Comparison of ENCODE assay signal across 26 cellular contexts in the genomic region with DNA sequence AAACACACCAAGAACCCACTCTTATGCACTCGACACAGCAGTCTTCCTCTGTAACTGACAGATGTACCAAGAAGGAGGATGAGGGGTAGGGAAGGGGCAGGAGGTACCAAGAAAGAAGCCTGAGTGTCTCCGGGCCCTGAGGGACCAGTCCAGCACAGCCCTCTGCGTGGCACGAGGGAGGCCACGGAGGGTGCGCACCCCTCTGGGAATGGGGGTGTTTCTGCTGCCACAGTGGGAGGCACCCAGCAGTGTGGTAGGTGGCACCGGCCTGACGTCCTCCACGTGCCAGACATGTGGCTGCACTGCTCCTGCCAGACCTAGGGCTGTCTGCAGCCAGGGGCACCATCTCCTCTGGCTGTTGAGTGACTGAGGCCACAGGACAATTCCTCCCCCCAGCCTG.
"Had no signal": no experiment of that assay in that cellular context is flagged by ENCODE, and none has a peak within 500 bp of the region (broad histone marks: within the 10 kb centered on the region; RNA-seq: fewer than 3 reads in every experiment).

No MANE protein-coding gene starts in this region.

- H3K4me1 ChIP-seq: adrenal gland, body of pancreas, colonic mucosa, esophagus squamous epithelium, left lung, prostate gland, thyroid gland had no signal

- H3K27ac ChIP-seq: adrenal gland, body of pancreas, cardiac muscle cell, colonic mucosa, epithelial cell of prostate, esophagus squamous epithelium, left lung, ovary, prostate gland, thyroid gland, VCaP had no signal

- ATAC-seq: body of pancreas; left lung; stimulated activated effector memory CD8-positive, alpha-beta T cell treated with anti-CD3 and anti-CD28 coated beads, Interleukin-12 subunit alpha, Interleukin-12 subunit beta, amount 100 ng/mL, for 72 hours had no signal

- H3K36me3 ChIP-seq: cardiac muscle cell, colonic mucosa, ovary, prostate gland, thyroid gland had no signal

- H3K9me3 ChIP-seq: adrenal gland, body of pancreas, colonic mucosa, esophagus squamous epithelium, left lung, ovary, prostate gland, thyroid gland had no signal

- DNase-seq: activated CD4-positive, alpha-beta T cell treated with anti-CD3 and anti-CD28 coated beads for 48 hours; activated CD4-positive, alpha-beta T cell treated with anti-CD3 and anti-CD28 coated beads, Interleukin-2, amount 50 U/mL, for 48 hours; activated CD8-positive, alpha-beta memory T cell treated with anti-CD3 and anti-CD28 coated beads for 24 hours; activated effector memory CD4-positive, alpha-beta T cell treated with Interleukin-2 at 50 U/mL for 16 hours; activated naive CD4-positive, alpha-beta T cell treated with Interleukin-2 at 50 U/mL for 16 hours; adrenal gland; aorta; body of pancreas; cerebellar nuclear complex; colonic mucosa; effector CD8-positive, alpha-beta T cell; esophagus squamous epithelium; kidney glomerular epithelial cell; left lung; mammary epithelial cell; naive B cell; nephron progenitor cell; stimulated activated CD4-positive, alpha-beta T cell treated with anti-CD3 and anti-CD28 coated beads, Interleukin-12 subunit alpha, Interleukin-12 subunit beta, amount 100 ng/mL, for 4 hours; stimulated activated CD4-positive, alpha-beta T cell treated with anti-CD3 and anti-CD28 coated beads, Interleukin-4, amount 100 ng/mL, for 24 hours; thyroid gland had no signal

- H3K4me3 ChIP-seq: adrenal gland, body of pancreas, cardiac muscle cell, colonic mucosa, esophagus squamous epithelium, left lung, ovary, prostate gland, thyroid gland had no signal

- H3K27me3 ChIP-seq: adrenal gland, body of pancreas, cardiac muscle cell, colonic mucosa, esophagus squamous epithelium, left lung, ovary, thyroid gland had no signal
